In the genomic region with DNA sequence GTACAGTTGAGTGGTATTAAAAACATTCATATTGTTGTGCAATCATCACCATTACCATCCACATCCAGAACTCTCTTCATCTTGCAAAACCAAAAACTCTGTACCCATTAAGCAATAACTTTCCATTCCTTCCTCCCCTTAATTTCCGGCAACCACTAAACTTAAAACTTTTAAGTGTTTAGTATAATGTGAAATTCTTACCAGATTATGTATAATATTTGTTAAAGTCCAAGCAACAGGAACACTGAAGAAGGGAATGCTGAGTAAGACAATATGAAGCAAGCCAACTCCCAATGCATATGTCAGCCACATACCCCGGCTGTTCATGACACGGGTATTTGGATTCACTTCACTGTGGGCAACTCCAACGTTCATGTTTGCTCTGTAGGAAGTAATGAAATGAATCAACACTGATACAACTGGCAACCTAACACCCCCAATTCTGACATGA, we compare ENCODE assay signal across 9 cellular contexts. TPM values are rescaled to one million over a fixed set of nuclear protein-coding genes. Genes with fewer than 3 reads are reported as not detected.
DNase-seq lines count a peak whose midpoint lies in the region; TF ChIP-seq lines count a peak whose summit lies in the region.
"Had no signal": no experiment of that assay in that cellular context is flagged by ENCODE, and none has a peak within 500 bp of the region (broad histone marks: within the 10 kb centered on the region; RNA-seq: fewer than 3 reads in every experiment).

No MANE protein-coding gene starts in this region.

- no peaks in the 10 kb centered on the region for H4K20me1 ChIP-seq in Karpas-422 (ENCODE audit: insufficient read depth, low read depth, low read length)

- H3K36me3 ChIP-seq in Karpas-422 (ENCODE audit: insufficient read depth, low read length) (peaks cover 51% of the 10 kb centered on the region), adrenal gland (replicated peaks in 1 of 2) (peaks cover 0 to 40% of the 10 kb centered on the region in 2 donors), mesenchymal stem cell (ENCODE audit: control insufficient read depth in 1 of 2, insufficient read depth in 2 of 2, low read depth in 1 of 2, low read length in 2 of 2) (peaks cover 11 to 60% of the 10 kb centered on the region in 2 experiments)

- H4K8ac ChIP-seq in mesenchymal stem cell (ENCODE audit: low read length): no peak overlapping the region

- H3K79me2 ChIP-seq in Karpas-422 (ENCODE audit: low read length): peaks cover 94% of the 10 kb centered on the region

- intact Hi-C loops in CD14-positive monocyte (cut with micrococcal nuclease) (loop anchor here (5.0 to 10.0 kb wide), 3 partner anchors 110 to 337 kb away; a partner anchor contains a TSS), adrenal gland (cut with DNase I) (no loop called here)

- H3K4me3 Mint-ChIP-seq in CD14-positive monocyte: peak overlapping the region; percentile 59 to 80

- H3K4ac ChIP-seq in mesenchymal stem cell (ENCODE audit: low read depth in 1 of 2, low read length in 2 of 2): no peak overlapping the region

- H3K9me2 ChIP-seq in Karpas-422 (replicated peaks; ENCODE audit: insufficient read depth, low read length): no peaks in the 10 kb centered on the region

- H3K14ac ChIP-seq in mesenchymal stem cell (ENCODE audit: low read length in 2 of 2): no peak overlapping the region

- H3K4me2 ChIP-seq in Karpas-422 (ENCODE audit: low read depth, low read length, poor library complexity, severe bottlenecking): peak overlapping the region; percentile 80
- H3K4me2 ChIP-seq in mesenchymal stem cell (ENCODE audit: low read length, poor library complexity, severe bottlenecking): peak overlapping the region; percentile 61

- H3K27me3 ChIP-seq in Karpas-422 (ENCODE audit: low read length) (no peaks in the 10 kb centered on the region), adrenal gland (no peaks in the 10 kb centered on the region), mesenchymal stem cell (ENCODE audit: control insufficient read depth in 1 of 2, insufficient read depth in 1 of 2, low read length in 2 of 2) (no peaks in the 10 kb centered on the region)

- no peak for TF ChIP-seq POLR2A in adrenal gland (IDR thresholded peaks at IDR 0.05)

- peak overlapping the region; percentile 89 to 97 (median 94) for H3K27ac Mint-ChIP-seq in CD14-positive monocyte

- H3K27me3 Mint-ChIP-seq in CD14-positive monocyte (ENCODE audit: low read depth in 3 of 3): no peaks in the 10 kb centered on the region

- H3K9ac ChIP-seq in Karpas-422 (ENCODE audit: low read length): peak overlapping the region; percentile 84
- H3K9ac ChIP-seq in mesenchymal stem cell (ENCODE audit: low read length): peak overlapping the region; percentile 92

- H3K18ac ChIP-seq in mesenchymal stem cell (ENCODE audit: low read depth in 1 of 2, low read length in 2 of 2): no peak overlapping the region

- no peak overlapping the region for H2BK15ac ChIP-seq in mesenchymal stem cell (ENCODE audit: low read depth, poor library complexity, severe bottlenecking)

- DNase-seq in CD14-positive monocyte (ENCODE audit: low spot score) (no peak), Karpas-422 (no peak), adrenal gland (no peak), mesenchymal stem cell (peak; percentile 28), substantia nigra (lab: John Stamatoyannopoulos, UW) (no peak), D341Med (ENCODE audit: low spot score) (no peak), GM10248 (ENCODE audit: extremely low spot score) (no peak), NCI-H69 (lab: John Stamatoyannopoulos, UW) (no peak)
- DNase-seq: NCI-H345 had no signal

- POLR2A ChIA-PET in GM10248 (lab: Yijun Ruan, JAX): no interaction called here

- H2BK120ac ChIP-seq in mesenchymal stem cell (ENCODE audit: low read depth, low read length): no peak overlapping the region

- H3K36me3 Mint-ChIP-seq in CD14-positive monocyte: peaks cover 38 to 43% of the 10 kb centered on the region in 2 donors

- no peaks in the 10 kb centered on the region for H3K9me3 Mint-ChIP-seq in CD14-positive monocyte

- no peak overlapping the region for H2AFZ ChIP-seq in Karpas-422 (ENCODE audit: low read length)
- no peak overlapping the region for H2AFZ ChIP-seq in mesenchymal stem cell (ENCODE audit: low read depth, low read length)

- TF ChIP-seq CTCF in CD14-positive monocyte (IDR thresholded peaks at IDR 0.05) (no peak), adrenal gland (IDR thresholded peaks at IDR 0.05) (no peak), GM10248 (IDR thresholded peaks at IDR 0.05; ENCODE audit: control extremely low read depth, extremely low read depth, low read depth, missing control alignments) (no peak)

- no peak overlapping the region for H2BK5ac ChIP-seq in mesenchymal stem cell (ENCODE audit: low read depth, low read length, poor library complexity, severe bottlenecking)

- H3K9me3 ChIP-seq in Karpas-422 (ENCODE audit: low read length) (no peaks in the 10 kb centered on the region), adrenal gland (replicated peaks in 1 of 3) (no peaks in the 10 kb centered on the region), mesenchymal stem cell (ENCODE audit: control insufficient read depth, low read length) (no peaks in the 10 kb centered on the region)

- H3K4me3 ChIP-seq in Karpas-422 (ENCODE audit: low read length): peak overlapping the region; percentile 80
- peak overlapping the region in 1 of 4 donors; percentile 92 for H3K4me3 ChIP-seq in adrenal gland
- peak overlapping the region in 1 of 2 experiments; percentile 80 for H3K4me3 ChIP-seq in mesenchymal stem cell (ENCODE audit: insufficient read depth in 1 of 2, low read depth in 1 of 2, low read length in 2 of 2)

- H3K79me1 ChIP-seq in mesenchymal stem cell (replicated peaks; ENCODE audit: low read length, poor library complexity, severe bottlenecking): peaks cover 12% of the 10 kb centered on the region

- H3K27ac ChIP-seq in Karpas-422 (ENCODE audit: low read length): no peak overlapping the region
- peak overlapping the region in 3 of 5 donors; percentile 9 to 94 (median 21) for H3K27ac ChIP-seq in adrenal gland
- H3K27ac ChIP-seq in mesenchymal stem cell (ENCODE audit: low read length, poor library complexity, severe bottlenecking): no peak overlapping the region
- no peak overlapping the region for H3K27ac ChIP-seq in substantia nigra (ENCODE audit: low read depth, low read length, poor library complexity, severe bottlenecking)

- WGBS in adrenal gland, 4 donors: 55 to 63% (median 61%) methylated on average over 4 of the region's 4 CpGs
- WGBS in mesenchymal stem cell: 90% methylated on average over 3 of the region's 4 CpGs

- H2BK12ac ChIP-seq in mesenchymal stem cell (ENCODE audit: low read length in 2 of 2): no peak overlapping the region

- no peak overlapping the region for H2AK5ac ChIP-seq in mesenchymal stem cell (ENCODE audit: low read length, severe bottlenecking)

- H3K4me1 ChIP-seq in Karpas-422 (ENCODE audit: low read length): peaks cover 25% of the 10 kb centered on the region
- H3K4me1 ChIP-seq in adrenal gland (replicated peaks in 1 of 2): peaks cover 0 to 37% of the 10 kb centered on the region in 2 donors
- peaks cover 8% of the 10 kb centered on the region for H3K4me1 ChIP-seq in mesenchymal stem cell (ENCODE audit: control insufficient read depth, insufficient read depth, low read depth, low read length)

- H4K91ac ChIP-seq in mesenchymal stem cell (ENCODE audit: low read length): no peak overlapping the region

- H3K4me1 Mint-ChIP-seq in CD14-positive monocyte: peaks cover 36% of the 10 kb centered on the region

- CTCF ChIA-PET in GM10248 (lab: Yijun Ruan, JAX): interaction anchor here (1.4 to 1.5 kb wide), 2 partner anchors 20 to 122 kb away, joined by 4 to 5 read pairs; a partner anchor contains a TSS

- H3K23ac ChIP-seq in mesenchymal stem cell (ENCODE audit: low read length in 2 of 2): no peak overlapping the region

RNA-seq across cellular contexts. Expression of a gene that starts 1.9 kb away (rescaled TPM):
- polyA plus RNA-seq in CD14-positive monocyte (10 to 100 TPM; 76.4 to 93.2 TPM), adrenal gland (100 to 1,000 TPM in 2 of 3 donors, 10 to 100 TPM in 1; 80.1 to 272 (median 169) TPM)
- 132 and 223 TPM in 2 replicates for total RNA-seq in Karpas-422 (2014; rRNA removed; shearing (Covaris generic); ENCODE audit: low replicate concordance)
- 100 to 1,000 TPM in 1 of 8 donors, 10 to 100 TPM in 7; 34.7 to 144 (median 48.1) TPM for total RNA-seq in adrenal gland
- 73.6 TPM for polyA plus RNA-seq in mesenchymal stem cell (2013, experiment 1 of 2)
- polyA plus RNA-seq in mesenchymal stem cell (2013, experiment 2 of 2): 79.0 TPM

RNA-seq across cellular contexts. Expression of a gene that starts 2.0 kb away (rescaled TPM):
- 1 to 10 TPM; 3.7 to 7.8 TPM for polyA plus RNA-seq in CD14-positive monocyte
- 29.7 and 41.9 TPM in 2 replicates for total RNA-seq in Karpas-422 (2014; rRNA removed; shearing (Covaris generic); ENCODE audit: low replicate concordance)
- total RNA-seq in adrenal gland: 10 to 100 TPM in 6 of 8 donors, 1 to 10 TPM in 2; 8.0 to 23.8 (median 19.2) TPM
- 10 to 100 TPM; 13.2 to 32.7 (median 14.2) TPM for polyA plus RNA-seq in adrenal gland
- polyA plus RNA-seq in mesenchymal stem cell (2013, experiment 1 of 2): 8.8 TPM
- polyA plus RNA-seq in mesenchymal stem cell (2013, experiment 2 of 2): 9.5 TPM

RNA-seq across cellular contexts. Expression of a gene that starts 19.7 kb away (rescaled TPM):
- polyA plus RNA-seq in CD14-positive monocyte: 1 to 10 TPM; 2.1 to 2.6 TPM
- 1.4 and 11.0 TPM in 2 replicates for total RNA-seq in Karpas-422 (2014; rRNA removed; shearing (Covaris generic); ENCODE audit: low replicate concordance)
- 10 to 100 TPM in 7 of 8 donors, 1 to 10 TPM in 1; 6.9 to 18.9 (median 14.0) TPM for total RNA-seq in adrenal gland
- polyA plus RNA-seq in adrenal gland: 10 to 100 TPM in 1 of 3 donors, 1 to 10 TPM in 2; 6.3 to 13.6 (median 7.2) TPM
- polyA plus RNA-seq in mesenchymal stem cell (2013, experiment 1 of 2): 5.6 TPM
- 5.3 TPM for polyA plus RNA-seq in mesenchymal stem cell (2013, experiment 2 of 2)

Comparison
In these comparisons a context has a peak if more than half of its experiments do, and no peak if none do; other contexts are left out.
1. H3K27ac ChIP-seq: peak in adrenal gland (3 of 5); none in Karpas-422 (single experiment), mesenchymal stem cell (single experiment) and substantia nigra (single experiment).
2. intact Hi-C loops: an anchor here in CD14-positive monocyte (5.0 to 10.0 kb wide); none called in adrenal gland.